21 cellular contexts compared by ENCODE assay signal in genomic region chr6:148864941-148865340, GRCh38.
DNase-seq lines count a peak whose midpoint lies in the region; ATAC-seq and TF ChIP-seq lines count a peak whose summit lies in the region.
"Had no signal": no experiment of that assay in that cellular context is flagged by ENCODE, and none has a peak within 500 bp of the region (broad histone marks: within the 10 kb centered on the region; RNA-seq: fewer than 3 reads in every experiment).

No MANE protein-coding gene starts in this region.

- H3F3A ChIP-seq in neural progenitor cell (ENCODE audit: low read depth) = peaks cover 15% of the 10 kb centered on the region

- 92 to 100% methylated on average over 5 of the region's 5 CpGs for WGBS in endodermal cell (ENCODE audit: insufficient coverage in 1 of 2, insufficient read length in 1 of 2), 2 experiments

- peaks cover 18% of the 10 kb centered on the region for H3K36me3 Mint-ChIP-seq in neural progenitor cell
- H3K36me3 Mint-ChIP-seq in endodermal cell (ENCODE audit: low read depth) = no peaks in the 10 kb centered on the region

- H3K27ac Mint-ChIP-seq in neural progenitor cell (peak overlapping the region; percentile 73), endodermal cell (no peak overlapping the region)
- no peak overlapping the region for H3K27ac Mint-ChIP-seq in stimulated activated naive CD8-positive, alpha-beta T cell treated with anti-CD3 and anti-CD28 coated beads, Interleukin-15, amount 100 ng/mL, for 72 hours

- H3K9me3 ChIP-seq in neural progenitor cell (ENCODE audit: low read depth) (no peaks in the 10 kb centered on the region), endodermal cell (ENCODE audit: control insufficient read depth, low read length) (no peaks in the 10 kb centered on the region)

- no peak for TF ChIP-seq CTCF in neural progenitor cell (IDR thresholded peaks at IDR 0.05)
- TF ChIP-seq CTCF in endodermal cell (conservative IDR thresholded peaks at IDR 0.05) = no peak

- peaks cover 3% of the 10 kb centered on the region for H4K20me1 ChIP-seq in neural progenitor cell (ENCODE audit: low read depth)

- no peaks in the 10 kb centered on the region for H3K36me3 ChIP-seq in neural progenitor cell
- H3K36me3 ChIP-seq in endodermal cell (ENCODE audit: control insufficient read depth, insufficient read depth, low read length) = no peaks in the 10 kb centered on the region

- no peak overlapping the region for H3K4me3 ChIP-seq in neural progenitor cell
- H3K4me3 ChIP-seq in endodermal cell (ENCODE audit: low read length) = no peak overlapping the region
- H3K4me3 ChIP-seq: GM23248 had no signal

- peak; percentile 50 for DNase-seq in NCI-H2227 treated with DMSO at 0.1 percent for 48 hours (lab: John Stamatoyannopoulos, UW)
- no peak for DNase-seq in NCI-H2227 (lab: John Stamatoyannopoulos, UW; ENCODE audit: unreplicated experiment)
- peak; percentile 83 for DNase-seq in NCI-H146 (lab: John Stamatoyannopoulos, UW)
- DNase-seq in NCI-H748 treated with DMSO at 0.1 percent for 48 hours (lab: John Stamatoyannopoulos, UW) = peak; percentile 88
- no peak for DNase-seq in neural progenitor cell (ENCODE audit: low spot score)
- no peak for DNase-seq in NCI-H2029 treated with DMSO at 0.1 percent for 48 hours (lab: John Stamatoyannopoulos, UW)
- DNase-seq in endodermal cell = no peak
- DNase-seq in stimulated activated naive CD8-positive, alpha-beta T cell treated with anti-CD3 and anti-CD28 coated beads, Interleukin-15, amount 100 ng/mL, for 72 hours = no peak
- DNase-seq: 8988T, DMS153, GF-D8, GM23248, MM.1S, NCI-H1092, NCI-H1694 treated with DMSO at 0.1 percent for 48 hours, NCI-H2107, NCI-H526 treated with DMSO at 0.1 percent for 48 hours, SHP77 treated with DMSO at 0.1 percent for 48 hours, T-helper 1 cell had no signal

- H3K9ac ChIP-seq in neural progenitor cell (no peak overlapping the region), endodermal cell (ENCODE audit: extremely low read depth, low read length, poor library complexity, severe bottlenecking) (no peak overlapping the region)
- H3K9ac ChIP-seq: GM23248 had no signal

- no peak overlapping the region for H2AFZ ChIP-seq in neural progenitor cell (replicated peaks)
- H2AFZ ChIP-seq: GM23248 had no signal

- H3K79me2 ChIP-seq in neural progenitor cell (ENCODE audit: low read depth) = peaks cover 78% of the 10 kb centered on the region

- H3K27me3 ChIP-seq in neural progenitor cell (no peaks in the 10 kb centered on the region), endodermal cell (ENCODE audit: control insufficient read depth, insufficient read depth, low read length, poor library complexity, severe bottlenecking) (no peaks in the 10 kb centered on the region)

- H3K27ac ChIP-seq in neural progenitor cell (no peak overlapping the region), endodermal cell (ENCODE audit: low read depth, low read length) (no peak overlapping the region)
- H3K27ac ChIP-seq: GM23248 had no signal

- H3K4me1 ChIP-seq in neural progenitor cell = peaks cover 36% of the 10 kb centered on the region
- H3K4me1 ChIP-seq in endodermal cell (ENCODE audit: control insufficient read depth, insufficient read depth, low read length) = peaks cover 2% of the 10 kb centered on the region

- H3K9me3 Mint-ChIP-seq in neural progenitor cell = peaks cover 33% of the 10 kb centered on the region
- peaks cover 4% of the 10 kb centered on the region for H3K9me3 Mint-ChIP-seq in endodermal cell
- peaks cover 8 to 10% of the 10 kb centered on the region in 2 donors for H3K9me3 Mint-ChIP-seq in stimulated activated naive CD8-positive, alpha-beta T cell treated with anti-CD3 and anti-CD28 coated beads, Interleukin-15, amount 100 ng/mL, for 72 hours

- no peak for ATAC-seq in stimulated activated naive CD8-positive, alpha-beta T cell treated with anti-CD3 and anti-CD28 coated beads, Interleukin-15, amount 100 ng/mL, for 72 hours
- ATAC-seq: HCT116, SK-N-SH treated with all-trans-retinoic acid at 6 μM for 48 hours had no signal

- peak overlapping the region; percentile 70 for H3K4me2 ChIP-seq in neural progenitor cell

- H3K27me3 Mint-ChIP-seq in neural progenitor cell (ENCODE audit: insufficient read depth, low read depth) (peaks cover 2% of the 10 kb centered on the region), endodermal cell (ENCODE audit: insufficient read depth) (peaks cover 3% of the 10 kb centered on the region)
- no peaks in the 10 kb centered on the region for H3K27me3 Mint-ChIP-seq in stimulated activated naive CD8-positive, alpha-beta T cell treated with anti-CD3 and anti-CD28 coated beads, Interleukin-15, amount 100 ng/mL, for 72 hours

- H3K4me3 Mint-ChIP-seq in neural progenitor cell (no peak overlapping the region), endodermal cell (no peak overlapping the region)
- H3K4me3 Mint-ChIP-seq in stimulated activated naive CD8-positive, alpha-beta T cell treated with anti-CD3 and anti-CD28 coated beads, Interleukin-15, amount 100 ng/mL, for 72 hours = no peak overlapping the region

- H3K4me1 Mint-ChIP-seq in neural progenitor cell (peaks cover 46% of the 10 kb centered on the region), endodermal cell (peaks cover 28% of the 10 kb centered on the region)
- H3K4me1 Mint-ChIP-seq in stimulated activated naive CD8-positive, alpha-beta T cell treated with anti-CD3 and anti-CD28 coated beads, Interleukin-15, amount 100 ng/mL, for 72 hours = peaks cover 6% of the 10 kb centered on the region

Comparison
In these comparisons a context has a peak if more than half of its experiments do, and no peak if none do; other contexts are left out.
1. DNase-seq: peak in NCI-H2227 treated with DMSO at 0.1 percent for 48 hours (single experiment), NCI-H146 (single experiment) and NCI-H748 treated with DMSO at 0.1 percent for 48 hours (single experiment); none in NCI-H2227 (single experiment), neural progenitor cell (single experiment), NCI-H2029 treated with DMSO at 0.1 percent for 48 hours (single experiment), endodermal cell (single experiment) and stimulated activated naive CD8-positive, alpha-beta T cell treated with anti-CD3 and anti-CD28 coated beads, Interleukin-15, amount 100 ng/mL, for 72 hours (0 of 2).